1 cellular context compared by ENCODE assay signal in the genomic region with DNA sequence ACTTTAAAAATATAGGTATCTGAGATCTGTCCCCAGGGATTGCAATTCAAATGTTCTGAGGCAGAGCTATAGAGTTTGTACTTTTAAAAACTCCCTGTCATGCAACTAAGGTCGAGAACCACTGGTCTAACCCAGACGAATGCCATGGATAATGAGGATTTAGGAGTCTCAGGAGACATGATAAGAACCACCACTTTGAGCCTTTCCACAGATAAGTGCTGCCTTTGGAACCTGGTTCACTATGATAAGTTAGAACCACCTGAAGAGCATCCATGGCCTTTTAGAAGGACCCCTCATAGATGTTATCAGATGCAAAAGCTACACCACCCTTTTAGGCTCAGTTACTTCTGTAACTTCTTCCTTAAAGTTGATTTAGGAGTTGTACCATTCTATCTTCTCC.
TF ChIP-seq lines count a peak whose summit lies in the region.

No MANE protein-coding gene starts in this region.

TF ChIP-seq in K562, 482 proteins besides CTCF, POLR2A, EP300 and RAD21 (continued from another document and continues in another):
- TF ChIP-seq TFAM (CRISPR knock-in tag; conservative IDR thresholded peaks at IDR 0.05), result no peak
- peak; percentile 81 for TF ChIP-seq HDAC3 (IDR thresholded peaks at IDR 0.05; ENCODE audit: borderline replicate concordance, partially characterized antibody)
- TF ChIP-seq RCOR1 (IDR thresholded peaks at IDR 0.05; ENCODE audit: borderline replicate concordance in 1 of 2, low read depth in 2 of 2, low read length in 2 of 2), result peak; percentile 10 to 89; a peak in 3 of 4 replicates
- no peak for TF ChIP-seq BDP1 (IDR thresholded peaks at IDR 0.05; ENCODE audit: insufficient read depth, insufficient read length)
- TF ChIP-seq MECOM (CRISPR knock-in tag; IDR thresholded peaks at IDR 0.05), result peak; percentile 49; the same call in 1 of the 2 replicates
- TF ChIP-seq, protein P1, sequence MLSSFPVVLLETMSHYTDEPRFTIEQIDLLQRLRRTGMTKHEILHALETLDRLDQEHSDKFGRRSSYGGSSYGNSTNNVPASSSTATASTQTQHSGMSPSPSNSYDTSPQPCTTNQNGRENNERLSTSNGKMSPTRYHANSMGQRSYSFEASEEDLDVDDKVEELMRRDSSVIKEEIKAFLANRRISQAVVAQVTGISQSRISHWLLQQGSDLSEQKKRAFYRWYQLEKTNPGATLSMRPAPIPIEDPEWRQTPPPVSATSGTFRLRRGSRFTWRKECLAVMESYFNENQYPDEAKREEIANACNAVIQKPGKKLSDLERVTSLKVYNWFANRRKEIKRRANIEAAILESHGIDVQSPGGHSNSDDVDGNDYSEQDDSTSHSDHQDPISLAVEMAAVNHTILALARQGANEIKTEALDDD (IDR thresholded peaks at IDR 0.05), result peak; percentile 35; the same call in 1 of the 2 replicates
- TF ChIP-seq EWSR1 (IDR thresholded peaks at IDR 0.05; ENCODE audit: borderline replicate concordance, low read depth, partially characterized antibody), result no peak
- TF ChIP-seq TCF3 (CRISPR knock-in tag; IDR thresholded peaks at IDR 0.05), result peak; percentile 91
- TF ChIP-seq ZNF311 (CRISPR knock-in tag; IDR thresholded peaks at IDR 0.05), result no peak
- peak; percentile 88 for TF ChIP-seq STAT5A (IDR thresholded peaks at IDR 0.05; ENCODE audit: borderline replicate concordance, low read length)
- no peak for TF ChIP-seq GMEB1 (CRISPR knock-in tag; IDR thresholded peaks at IDR 0.05)
- no peak for TF ChIP-seq BRD9 (IDR thresholded peaks at IDR 0.05; ENCODE audit: low read depth, partially characterized antibody)
- TF ChIP-seq ZNF274 (IDR thresholded peaks at IDR 0.05; ENCODE audit: borderline replicate concordance, low read depth, low read length), result no peak; the same call in 1 of the 2 replicates
- no peak for TF ChIP-seq ZNF354B (CRISPR knock-in tag; IDR thresholded peaks at IDR 0.05)
- TF ChIP-seq ZNF277 (CRISPR knock-in tag; IDR thresholded peaks at IDR 0.05; ENCODE audit: borderline replicate concordance), result no peak
- no peak for TF ChIP-seq E2F4 (CRISPR knock-in tag; IDR thresholded peaks at IDR 0.05; ENCODE audit: low read depth)
- TF ChIP-seq, protein P2, sequence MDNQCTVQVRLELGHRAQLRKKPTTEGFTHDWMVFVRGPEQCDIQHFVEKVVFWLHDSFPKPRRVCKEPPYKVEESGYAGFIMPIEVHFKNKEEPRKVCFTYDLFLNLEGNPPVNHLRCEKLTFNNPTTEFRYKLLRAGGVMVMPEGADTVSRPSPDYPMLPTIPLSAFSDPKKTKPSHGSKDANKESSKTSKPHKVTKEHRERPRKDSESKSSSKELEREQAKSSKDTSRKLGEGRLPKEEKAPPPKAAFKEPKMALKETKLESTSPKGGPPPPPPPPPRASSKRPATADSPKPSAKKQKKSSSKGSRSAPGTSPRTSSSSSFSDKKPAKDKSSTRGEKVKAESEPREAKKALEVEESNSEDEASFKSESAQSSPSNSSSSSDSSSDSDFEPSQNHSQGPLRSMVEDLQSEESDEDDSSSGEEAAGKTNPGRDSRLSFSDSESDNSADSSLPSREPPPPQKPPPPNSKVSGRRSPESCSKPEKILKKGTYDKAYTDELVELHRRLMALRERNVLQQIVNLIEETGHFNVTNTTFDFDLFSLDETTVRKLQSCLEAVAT (IDR thresholded peaks at IDR 0.05), result 0 out of 4 replicates have a peak, but pooled peaks of 1 of the 2 experiments have one; percentile 15
- TF ChIP-seq TSC22D4 (tag; IDR thresholded peaks at IDR 0.05), result no peak
- TF ChIP-seq HNRNPK (IDR thresholded peaks at IDR 0.05; ENCODE audit: low read depth, low read length, poor library complexity, severe bottlenecking), result no peak
- no peak for TF ChIP-seq KAT2B (IDR thresholded peaks at IDR 0.05; ENCODE audit: low read depth, low read length)
- no peak for TF ChIP-seq GTF2E2 (tag; IDR thresholded peaks at IDR 0.05)
- no peak for TF ChIP-seq ZNF696 (CRISPR knock-in tag; conservative IDR thresholded peaks at IDR 0.05)
- no peak for TF ChIP-seq ZNF143 (CRISPR knock-in tag; IDR thresholded peaks at IDR 0.05)
- no peak for TF ChIP-seq SIRT6 (IDR thresholded peaks at IDR 0.05; ENCODE audit: low read depth, low read length)
- TF ChIP-seq HBP1 (CRISPR knock-in tag; IDR thresholded peaks at IDR 0.05), result no peak
- TF ChIP-seq, protein P3, sequence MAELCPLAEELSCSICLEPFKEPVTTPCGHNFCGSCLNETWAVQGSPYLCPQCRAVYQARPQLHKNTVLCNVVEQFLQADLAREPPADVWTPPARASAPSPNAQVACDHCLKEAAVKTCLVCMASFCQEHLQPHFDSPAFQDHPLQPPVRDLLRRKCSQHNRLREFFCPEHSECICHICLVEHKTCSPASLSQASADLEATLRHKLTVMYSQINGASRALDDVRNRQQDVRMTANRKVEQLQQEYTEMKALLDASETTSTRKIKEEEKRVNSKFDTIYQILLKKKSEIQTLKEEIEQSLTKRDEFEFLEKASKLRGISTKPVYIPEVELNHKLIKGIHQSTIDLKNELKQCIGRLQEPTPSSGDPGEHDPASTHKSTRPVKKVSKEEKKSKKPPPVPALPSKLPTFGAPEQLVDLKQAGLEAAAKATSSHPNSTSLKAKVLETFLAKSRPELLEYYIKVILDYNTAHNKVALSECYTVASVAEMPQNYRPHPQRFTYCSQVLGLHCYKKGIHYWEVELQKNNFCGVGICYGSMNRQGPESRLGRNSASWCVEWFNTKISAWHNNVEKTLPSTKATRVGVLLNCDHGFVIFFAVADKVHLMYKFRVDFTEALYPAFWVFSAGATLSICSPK (IDR thresholded peaks at IDR 0.05; ENCODE audit: borderline replicate concordance), result no peak
- TF ChIP-seq KDM1A (IDR thresholded peaks at IDR 0.05), result peak; percentile 78 to 85
- no peak for TF ChIP-seq U2AF1 (optimal IDR thresholded peaks at IDR 0.05; ENCODE audit: low read depth, low read length)
- 0 out of 2 replicates have a peak, but pooled peaks have one; percentile 31 for TF ChIP-seq ZBED1 (IDR thresholded peaks at IDR 0.05)
- peak; percentile 38; the same call in 1 of the 2 replicates for TF ChIP-seq MAFG (tag; conservative IDR thresholded peaks at IDR 0.05)
- TF ChIP-seq CGGBP1 (CRISPR knock-in tag; IDR thresholded peaks at IDR 0.05), result no peak
- TF ChIP-seq ZNF655 (CRISPR knock-in tag; IDR thresholded peaks at IDR 0.05), result no peak
- TF ChIP-seq ZNF124 (CRISPR knock-in tag; IDR thresholded peaks at IDR 0.05), result no peak
- TF ChIP-seq NRF1 (conservative IDR thresholded peaks at IDR 0.05 in 1 of 2, IDR thresholded peaks at IDR 0.05 in 1 of 2), result no peak
- no peak for TF ChIP-seq XRCC4 (IDR thresholded peaks at IDR 0.05; ENCODE audit: extremely low read depth, insufficient read depth, insufficient read length)
- no peak for TF ChIP-seq ZNF133 (CRISPR knock-in tag; IDR thresholded peaks at IDR 0.05)
- TF ChIP-seq TAF7 (tag; IDR thresholded peaks at IDR 0.05), result no peak
- TF ChIP-seq, protein P4, sequence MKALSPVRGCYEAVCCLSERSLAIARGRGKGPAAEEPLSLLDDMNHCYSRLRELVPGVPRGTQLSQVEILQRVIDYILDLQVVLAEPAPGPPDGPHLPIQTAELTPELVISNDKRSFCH (CRISPR knock-in tag; IDR thresholded peaks at IDR 0.05), result no peak
- TF ChIP-seq, protein P4 (tag; IDR thresholded peaks at IDR 0.05), result peak; percentile 38; the same call in 1 of the 2 replicates
- no peak for TF ChIP-seq FIP1L1 (IDR thresholded peaks at IDR 0.05; ENCODE audit: low read depth, low read length, poor library complexity, severe bottlenecking)
- no peak for TF ChIP-seq ZNF609 (CRISPR knock-in tag; IDR thresholded peaks at IDR 0.05; ENCODE audit: borderline replicate concordance)
- no peak for TF ChIP-seq HLTF (IDR thresholded peaks at IDR 0.05)
- peak; percentile 53; the same call in 1 of the 2 replicates for TF ChIP-seq SMARCC2 (IDR thresholded peaks at IDR 0.05; ENCODE audit: low read depth)
- TF ChIP-seq RBM17 (IDR thresholded peaks at IDR 0.05; ENCODE audit: borderline replicate concordance, low read depth, low read length), result no peak
- TF ChIP-seq SUPT5H (IDR thresholded peaks at IDR 0.05), result no peak
- TF ChIP-seq ZNF347 (CRISPR knock-in tag; IDR thresholded peaks at IDR 0.05; ENCODE audit: low read depth), result no peak
- no peak for TF ChIP-seq EGR1 (conservative IDR thresholded peaks at IDR 0.05)
- TF ChIP-seq POLR2G (IDR thresholded peaks at IDR 0.05; ENCODE audit: low read depth, low read length), result no peak
- TF ChIP-seq HDAC8 (tag; IDR thresholded peaks at IDR 0.05), result no peak
- TF ChIP-seq ZNF766 (CRISPR knock-in tag; conservative IDR thresholded peaks at IDR 0.05), result peak; percentile 78
